In the genomic region with DNA sequence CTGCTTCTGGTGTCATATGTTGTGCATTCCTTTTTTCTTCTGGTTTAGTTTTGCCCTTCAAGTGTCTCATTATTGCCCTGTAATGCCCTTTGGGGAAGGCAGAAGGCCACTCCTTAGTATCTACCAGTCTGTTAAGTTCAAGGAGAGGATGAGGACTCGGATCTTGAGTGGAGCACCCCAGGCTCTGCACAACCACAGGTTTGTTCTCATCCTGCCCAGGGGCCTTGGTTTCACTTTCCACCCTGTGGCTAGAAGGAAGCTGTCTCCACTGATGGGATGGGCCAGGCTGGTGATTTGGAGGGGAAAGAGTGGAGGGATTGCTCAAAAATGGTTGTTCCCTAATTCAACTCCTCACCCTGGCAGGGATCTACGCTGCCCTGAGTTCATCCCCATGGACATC, we compare ENCODE assay signal across 1 cellular context.
TF ChIP-seq lines count a peak whose summit lies in the region.

No MANE protein-coding gene starts in this region.

TF ChIP-seq in H1, 55 proteins besides CTCF, POLR2A, EP300 and RAD21:
- no peak for TF ChIP-seq RBBP5 (IDR thresholded peaks at IDR 0.05; ENCODE audit: borderline replicate concordance, low read depth, low read length)
- no peak for TF ChIP-seq ATF2 (IDR thresholded peaks at IDR 0.05; ENCODE audit: low read length)
- TF ChIP-seq KDM4A (IDR thresholded peaks at IDR 0.05; ENCODE audit: low read depth, low read length, severe bottlenecking), result no peak
- no peak for TF ChIP-seq CEBPB (IDR thresholded peaks at IDR 0.05; ENCODE audit: low read depth, low read length)
- TF ChIP-seq TAF7 (optimal IDR thresholded peaks at IDR 0.05; ENCODE audit: borderline replicate concordance, low read depth, low read length), result no peak
- no peak for TF ChIP-seq ZNF274 (IDR thresholded peaks at IDR 0.05; ENCODE audit: borderline replicate concordance, extremely low read depth, low read length)
- TF ChIP-seq FOSL1 (IDR thresholded peaks at IDR 0.05; ENCODE audit: insufficient read depth, low read depth, low read length), result no peak
- no peak for TF ChIP-seq SIX5 (IDR thresholded peaks at IDR 0.05; ENCODE audit: low read depth, low read length)
- no peak for TF ChIP-seq TCF12 (IDR thresholded peaks at IDR 0.05; ENCODE audit: low read depth, low read length)
- no peak for TF ChIP-seq RNF2 (IDR thresholded peaks at IDR 0.05; ENCODE audit: borderline replicate concordance, low read depth, low read length, missing control alignments, poor library complexity, severe bottlenecking)
- no peak for TF ChIP-seq CTBP2 (IDR thresholded peaks at IDR 0.05; ENCODE audit: borderline replicate concordance, insufficient read depth, insufficient read length, low read length)
- TF ChIP-seq EGR1 (IDR thresholded peaks at IDR 0.05; ENCODE audit: borderline replicate concordance, low read depth, low read length), result no peak
- TF ChIP-seq NRF1 (IDR thresholded peaks at IDR 0.05; ENCODE audit: low read depth, low read length), result no peak
- TF ChIP-seq ASH2L (IDR thresholded peaks at IDR 0.05; ENCODE audit: low read length), result no peak
- no peak for TF ChIP-seq POU5F1 (IDR thresholded peaks at IDR 0.05; ENCODE audit: low read depth, low read length)
TF ChIP-seq in H1: peak in this region for 0.
